ENCODE assay signal across 2 cellular contexts in the genomic region with DNA sequence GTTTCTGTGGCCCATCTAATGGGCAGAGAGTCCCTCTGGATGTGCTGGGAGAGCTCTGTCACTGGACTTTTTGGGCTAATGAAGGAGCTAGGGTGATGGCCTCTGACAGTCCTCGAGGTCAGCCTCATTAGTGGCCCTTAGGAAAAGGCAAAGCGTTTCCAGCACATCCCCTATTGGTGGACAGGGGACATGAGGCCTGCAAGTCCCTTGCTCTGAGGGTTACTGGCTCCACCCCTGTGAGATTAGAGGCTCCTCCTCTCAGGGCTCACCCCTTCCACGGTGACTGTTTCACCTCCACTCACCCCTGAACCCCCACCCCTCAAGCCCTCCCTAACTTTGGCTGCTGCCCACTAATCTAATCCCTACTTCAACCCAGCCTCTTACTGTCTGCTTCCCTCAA.
TF ChIP-seq lines count a peak whose summit lies in the region.

No MANE protein-coding gene starts in this region.

TF ChIP-seq in HCT116, 20 proteins besides CTCF, POLR2A, EP300 and RAD21:
- TF ChIP-seq SIN3A (IDR thresholded peaks at IDR 0.05; ENCODE audit: low read depth): no peak
- TF ChIP-seq FOSL1 (IDR thresholded peaks at IDR 0.05; ENCODE audit: low read depth): no peak
- TF ChIP-seq ZBTB33 (IDR thresholded peaks at IDR 0.05; ENCODE audit: extremely low read depth, insufficient replicate concordance, low read length): no peak
- no peak for TF ChIP-seq EZH2phosphoT487 (IDR thresholded peaks at IDR 0.05; ENCODE audit: borderline replicate concordance)
- TF ChIP-seq YY1 (IDR thresholded peaks at IDR 0.05; ENCODE audit: extremely low read depth, insufficient replicate concordance, low read depth, low read length): no peak
- no peak for TF ChIP-seq JUND (IDR thresholded peaks at IDR 0.05)
- TF ChIP-seq REST (IDR thresholded peaks at IDR 0.05; ENCODE audit: low read depth): no peak
- TF ChIP-seq CBX3 (IDR thresholded peaks at IDR 0.05; ENCODE audit: low read depth): no peak
- TF ChIP-seq ZFX (IDR thresholded peaks at IDR 0.05): no peak
TF ChIP-seq in HCT116: peak in this region for 0.

TF ChIP-seq in K562, 482 proteins besides CTCF, POLR2A, EP300 and RAD21:
- TF ChIP-seq, protein P1, sequence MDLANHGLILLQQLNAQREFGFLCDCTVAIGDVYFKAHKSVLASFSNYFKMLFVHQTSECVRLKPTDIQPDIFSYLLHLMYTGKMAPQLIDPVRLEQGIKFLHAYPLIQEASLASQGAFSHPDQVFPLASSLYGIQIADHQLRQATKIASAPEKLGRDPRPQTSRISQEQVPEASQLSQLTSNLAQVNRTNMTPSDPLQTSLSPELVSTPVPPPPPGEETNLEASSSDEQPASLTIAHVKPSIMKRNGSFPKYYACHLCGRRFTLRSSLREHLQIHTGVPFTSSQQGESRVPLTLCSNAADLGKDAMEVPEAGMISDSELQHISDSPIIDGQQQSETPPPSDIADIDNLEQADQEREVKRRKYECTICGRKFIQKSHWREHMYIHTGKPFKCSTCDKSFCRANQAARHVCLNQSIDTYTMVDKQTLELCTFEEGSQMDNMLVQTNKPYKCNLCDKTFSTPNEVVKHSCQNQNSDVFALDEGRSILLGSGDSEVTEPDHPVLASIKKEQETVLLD (IDR thresholded peaks at IDR 0.05): no peak
- TF ChIP-seq JUND (IDR thresholded peaks at IDR 0.05; ENCODE audit: borderline replicate concordance, low read depth, low read length): no peak
- no peak for TF ChIP-seq JUND (tag; IDR thresholded peaks at IDR 0.05; ENCODE audit: borderline replicate concordance, low read depth, low read length)
- TF ChIP-seq FOSL1 (tag; conservative IDR thresholded peaks at IDR 0.05): no peak
- TF ChIP-seq DNMT1 (IDR thresholded peaks at IDR 0.05): no peak
- no peak for TF ChIP-seq TCF7 (IDR thresholded peaks at IDR 0.05; ENCODE audit: borderline replicate concordance)
- TF ChIP-seq CUX1 (CRISPR knock-in tag; IDR thresholded peaks at IDR 0.05): no peak
- TF ChIP-seq KLF6 (CRISPR knock-in tag; IDR thresholded peaks at IDR 0.05; ENCODE audit: borderline replicate concordance): no peak
- TF ChIP-seq, protein P2, sequence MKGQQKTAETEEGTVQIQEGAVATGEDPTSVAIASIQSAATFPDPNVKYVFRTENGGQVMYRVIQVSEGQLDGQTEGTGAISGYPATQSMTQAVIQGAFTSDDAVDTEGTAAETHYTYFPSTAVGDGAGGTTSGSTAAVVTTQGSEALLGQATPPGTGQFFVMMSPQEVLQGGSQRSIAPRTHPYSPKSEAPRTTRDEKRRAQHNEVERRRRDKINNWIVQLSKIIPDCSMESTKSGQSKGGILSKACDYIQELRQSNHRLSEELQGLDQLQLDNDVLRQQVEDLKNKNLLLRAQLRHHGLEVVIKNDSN (CRISPR knock-in tag; IDR thresholded peaks at IDR 0.05): peak; percentile 80
- TF ChIP-seq CBFB (CRISPR knock-in tag; IDR thresholded peaks at IDR 0.05): no peak
- peak; percentile 53; the same call in 1 of the 2 replicates for TF ChIP-seq ZBTB7A (IDR thresholded peaks at IDR 0.05; ENCODE audit: borderline replicate concordance, control insufficient read depth, low read depth, low read length)
- TF ChIP-seq, protein P3, sequence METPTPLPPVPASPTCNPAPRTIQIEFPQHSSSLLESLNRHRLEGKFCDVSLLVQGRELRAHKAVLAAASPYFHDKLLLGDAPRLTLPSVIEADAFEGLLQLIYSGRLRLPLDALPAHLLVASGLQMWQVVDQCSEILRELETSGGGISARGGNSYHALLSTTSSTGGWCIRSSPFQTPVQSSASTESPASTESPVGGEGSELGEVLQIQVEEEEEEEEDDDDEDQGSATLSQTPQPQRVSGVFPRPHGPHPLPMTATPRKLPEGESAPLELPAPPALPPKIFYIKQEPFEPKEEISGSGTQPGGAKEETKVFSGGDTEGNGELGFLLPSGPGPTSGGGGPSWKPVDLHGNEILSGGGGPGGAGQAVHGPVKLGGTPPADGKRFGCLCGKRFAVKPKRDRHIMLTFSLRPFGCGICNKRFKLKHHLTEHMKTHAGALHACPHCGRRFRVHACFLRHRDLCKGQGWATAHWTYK (CRISPR knock-in tag; IDR thresholded peaks at IDR 0.05): no peak
- no peak for TF ChIP-seq GTF2A2 (tag; IDR thresholded peaks at IDR 0.05)
- no peak for TF ChIP-seq POLR2G (IDR thresholded peaks at IDR 0.05; ENCODE audit: low read depth, low read length)
- no peak for TF ChIP-seq LCOR (CRISPR knock-in tag; IDR thresholded peaks at IDR 0.05)
- 0 out of 2 replicates have a peak, but pooled peaks have one; percentile 32 for TF ChIP-seq RAD51 (IDR thresholded peaks at IDR 0.05; ENCODE audit: borderline replicate concordance, low read depth)
- TF ChIP-seq ZNF77 (CRISPR knock-in tag; IDR thresholded peaks at IDR 0.05): no peak
- TF ChIP-seq, protein P4, sequence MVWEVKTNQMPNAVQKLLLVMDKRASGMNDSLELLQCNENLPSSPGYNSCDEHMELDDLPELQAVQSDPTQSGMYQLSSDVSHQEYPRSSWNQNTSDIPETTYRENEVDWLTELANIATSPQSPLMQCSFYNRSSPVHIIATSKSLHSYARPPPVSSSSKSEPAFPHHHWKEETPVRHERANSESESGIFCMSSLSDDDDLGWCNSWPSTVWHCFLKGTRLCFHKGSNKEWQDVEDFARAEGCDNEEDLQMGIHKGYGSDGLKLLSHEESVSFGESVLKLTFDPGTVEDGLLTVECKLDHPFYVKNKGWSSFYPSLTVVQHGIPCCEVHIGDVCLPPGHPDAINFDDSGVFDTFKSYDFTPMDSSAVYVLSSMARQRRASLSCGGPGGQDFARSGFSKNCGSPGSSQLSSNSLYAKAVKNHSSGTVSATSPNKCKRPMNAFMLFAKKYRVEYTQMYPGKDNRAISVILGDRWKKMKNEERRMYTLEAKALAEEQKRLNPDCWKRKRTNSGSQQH (CRISPR knock-in tag; IDR thresholded peaks at IDR 0.05): no peak
- no peak for TF ChIP-seq ZFP30 (CRISPR knock-in tag; IDR thresholded peaks at IDR 0.05; ENCODE audit: borderline replicate concordance)
- TF ChIP-seq ZNF134 (CRISPR knock-in tag; conservative IDR thresholded peaks at IDR 0.05): no peak
- no peak for TF ChIP-seq NR1H2 (CRISPR knock-in tag; IDR thresholded peaks at IDR 0.05)
- TF ChIP-seq USF2 (CRISPR knock-in tag; IDR thresholded peaks at IDR 0.05): peak; percentile 65
- no peak for TF ChIP-seq MCM2 (IDR thresholded peaks at IDR 0.05; ENCODE audit: low read depth)
- no peak for TF ChIP-seq HCFC1 (IDR thresholded peaks at IDR 0.05; ENCODE audit: low read depth, low read length)
- TF ChIP-seq ZNF232 (CRISPR knock-in tag; IDR thresholded peaks at IDR 0.05): no peak
- no peak for TF ChIP-seq ZNF217 (CRISPR knock-in tag; IDR thresholded peaks at IDR 0.05)
- TF ChIP-seq L3MBTL2 (IDR thresholded peaks at IDR 0.05): peak; percentile 80
- TF ChIP-seq, protein P5, sequence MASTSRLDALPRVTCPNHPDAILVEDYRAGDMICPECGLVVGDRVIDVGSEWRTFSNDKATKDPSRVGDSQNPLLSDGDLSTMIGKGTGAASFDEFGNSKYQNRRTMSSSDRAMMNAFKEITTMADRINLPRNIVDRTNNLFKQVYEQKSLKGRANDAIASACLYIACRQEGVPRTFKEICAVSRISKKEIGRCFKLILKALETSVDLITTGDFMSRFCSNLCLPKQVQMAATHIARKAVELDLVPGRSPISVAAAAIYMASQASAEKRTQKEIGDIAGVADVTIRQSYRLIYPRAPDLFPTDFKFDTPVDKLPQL (IDR thresholded peaks at IDR 0.05; ENCODE audit: extremely low read depth, insufficient read length): no peak
- no peak for TF ChIP-seq ELF4 (CRISPR knock-in tag; IDR thresholded peaks at IDR 0.05)
- no peak for TF ChIP-seq KLF10 (CRISPR knock-in tag; IDR thresholded peaks at IDR 0.05)
- TF ChIP-seq HNRNPLL (IDR thresholded peaks at IDR 0.05; ENCODE audit: low read depth, low read length, poor library complexity, severe bottlenecking): no peak
- TF ChIP-seq RBM15 (IDR thresholded peaks at IDR 0.05; ENCODE audit: insufficient read depth, low read length): no peak
- TF ChIP-seq POLR3A (IDR thresholded peaks at IDR 0.05; ENCODE audit: borderline replicate concordance, extremely low read depth, insufficient read depth, insufficient read length): no peak
- peak; percentile 60 for TF ChIP-seq NFYB (IDR thresholded peaks at IDR 0.05; ENCODE audit: extremely low read depth, insufficient read length)
- no peak for TF ChIP-seq HOMEZ (CRISPR knock-in tag; IDR thresholded peaks at IDR 0.05)
- no peak for TF ChIP-seq HMG20A (CRISPR knock-in tag; conservative IDR thresholded peaks at IDR 0.05)
- TF ChIP-seq NR2C1 (IDR thresholded peaks at IDR 0.05): peak; percentile 46; the same call in 1 of the 2 replicates
- no peak for TF ChIP-seq NR2C1 (tag; IDR thresholded peaks at IDR 0.05)
- TF ChIP-seq MYC (IDR thresholded peaks at IDR 0.05; ENCODE audit: low read depth, low read length): peak; percentile 27; the same call in 1 of the 2 replicates
- no peak for TF ChIP-seq MYC (CRISPR knock-in tag; IDR thresholded peaks at IDR 0.05; ENCODE audit: borderline replicate concordance, low read depth)
- no peak for TF ChIP-seq RFX5 (IDR thresholded peaks at IDR 0.05; ENCODE audit: low read depth, low read length)
